20 cellular contexts compared by ENCODE assay signal in the genomic region with DNA sequence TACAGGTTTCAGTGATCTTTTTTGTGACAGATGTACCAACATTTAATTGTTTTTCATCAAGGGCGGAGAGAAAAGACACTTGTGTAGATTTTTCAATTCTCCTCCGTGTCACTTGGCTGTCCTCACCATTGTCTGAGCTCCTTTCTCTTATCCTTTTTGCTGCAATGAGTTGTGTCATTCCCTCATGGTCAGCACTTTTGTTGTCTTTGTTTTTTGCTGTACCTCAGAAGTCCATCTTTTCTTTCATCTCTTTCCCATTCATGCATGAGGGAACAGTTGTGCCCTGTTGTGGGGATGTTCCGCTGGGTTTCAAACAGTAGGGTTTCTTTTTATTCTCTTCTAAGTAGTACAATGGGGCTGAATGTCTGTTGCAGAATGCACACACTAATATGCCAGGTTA.
DNase-seq lines count a peak whose midpoint lies in the region; FAIRE-seq and TF ChIP-seq lines count a peak whose summit lies in the region.
"Had no signal": no experiment of that assay in that cellular context is flagged by ENCODE, and none has a peak within 500 bp of the region (broad histone marks: within the 10 kb centered on the region; RNA-seq: fewer than 3 reads in every experiment).

No MANE protein-coding gene starts in this region.

- H3K4ac ChIP-seq in H9 (ENCODE audit: low read depth, low read length), result no peak overlapping the region
- H3K4ac ChIP-seq in neuronal stem cell (ENCODE audit: low read length), result no peak overlapping the region

- H3K4me3 Mint-ChIP-seq in H9, result no peak overlapping the region
- no peak overlapping the region for H3K4me3 Mint-ChIP-seq in endodermal cell
- H3K4me3 Mint-ChIP-seq in activated naive CD4-positive, alpha-beta T cell treated with anti-CD3 and anti-CD28 coated beads, Interleukin-2, amount 10 ng/mL, durations not matched to agents 7 days and 5 days, result no peak overlapping the region
- H3K4me3 Mint-ChIP-seq: B cell, CD14-positive monocyte had no signal

- H3K4me2 ChIP-seq in H9 (ENCODE audit: insufficient read depth, insufficient read length, low read length) (no peak overlapping the region), neuronal stem cell (ENCODE audit: insufficient read depth, low read length, poor library complexity, severe bottlenecking) (no peak overlapping the region)
- H3K4me2 ChIP-seq: A549 had no signal

- H3K18ac ChIP-seq in H9 (ENCODE audit: insufficient read length, low read depth, low read length) (no peak overlapping the region), neuronal stem cell (ENCODE audit: low read length) (no peak overlapping the region)

- H3K4me1 ChIP-seq in H9 (ENCODE audit: insufficient read depth, low read length) (peaks cover 15% of the 10 kb centered on the region; the same call in 1 of the 2 replicates), endodermal cell (ENCODE audit: control insufficient read depth, insufficient read depth, low read length) (peaks cover 19% of the 10 kb centered on the region), neuronal stem cell (ENCODE audit: control insufficient read depth in 2 of 2, insufficient read depth in 1 of 2, low read depth in 1 of 2, low read length in 2 of 2) (peaks cover 40 to 64% of the 10 kb centered on the region in 2 donors)
- H3K4me1 ChIP-seq: A549 had no signal

- H3K23me2 ChIP-seq in H9 (ENCODE audit: insufficient read length, low read depth, low read length, poor library complexity, severe bottlenecking), result no peaks in the 10 kb centered on the region

- DNase-seq in H9 (no peak), NCI-H345 treated with DMSO at 0.1 percent for 48 hours (lab: John Stamatoyannopoulos, UW; ENCODE audit: unreplicated experiment) (peak; percentile 58), endodermal cell (no peak), neuronal stem cell (ENCODE audit: low spot score) (no peak), SIG-M5 treated with dmso at 0.1 percent for 504 hours (lab: John Stamatoyannopoulos, UW; ENCODE audit: unreplicated experiment) (no peak), D721Med (ENCODE audit: insufficient read length, low spot score) (no peak)
- no peak for DNase-seq in activated naive CD4-positive, alpha-beta T cell treated with anti-CD3 and anti-CD28 coated beads, Interleukin-2, amount 10 ng/mL, durations not matched to agents 7 days and 5 days
- DNase-seq: EL, HCEC 1CT, KG1, NCI-H1092, NCI-H1436, NCI-H1930, NCI-H226, NCI-H526, OCI-M1 had no signal

- H2BK20ac ChIP-seq in H9 (ENCODE audit: low read depth, low read length, poor library complexity, severe bottlenecking), result no peak overlapping the region

- H3K79me1 ChIP-seq in H9 (ENCODE audit: insufficient read depth, low read depth, low read length, poor library complexity, severe bottlenecking) (no peaks in the 10 kb centered on the region), neuronal stem cell (ENCODE audit: low read depth, low read length) (no peaks in the 10 kb centered on the region)

- WGBS in H9 (ENCODE audit: extremely low coverage, insufficient read length, low lambda C conversion rate), result no CpG with 5 or more reads among the region's 3 CpGs
- 47 to 84% methylated on average over 2 to 3 of the region's 3 CpGs for WGBS in endodermal cell (ENCODE audit: insufficient coverage in 1 of 2, insufficient read length in 1 of 2), 2 experiments
- no CpG with 5 or more reads among the region's 3 CpGs for WGBS in neuronal stem cell (ENCODE audit: extremely low coverage in 2 of 2, insufficient read length in 2 of 2, insufficient replicate concordance in 1 of 2), 2 donors

- H3K27me3 Mint-ChIP-seq in H9 (ENCODE audit: low read depth), result no peaks in the 10 kb centered on the region
- H3K27me3 Mint-ChIP-seq in endodermal cell (ENCODE audit: insufficient read depth), result no peaks in the 10 kb centered on the region
- no peaks in the 10 kb centered on the region for H3K27me3 Mint-ChIP-seq in activated naive CD4-positive, alpha-beta T cell treated with anti-CD3 and anti-CD28 coated beads, Interleukin-2, amount 10 ng/mL, durations not matched to agents 7 days and 5 days
- H3K27me3 Mint-ChIP-seq: B cell had no signal

- FAIRE-seq in D721Med (lab: Jason Lieb, UNC), result no peak
- FAIRE-seq: A549, HTR-8/SVneo had no signal

- H3T11ph ChIP-seq in H9 (ENCODE audit: low read length), result no peak overlapping the region

- H4K91ac ChIP-seq in H9 (ENCODE audit: insufficient read length, low read depth, low read length) (no peak overlapping the region), neuronal stem cell (ENCODE audit: low read depth, low read length, poor library complexity) (no peak overlapping the region)

- H3K4me1 Mint-ChIP-seq in H9, result peaks cover 63 to 72% of the 10 kb centered on the region in 2 experiments
- peaks cover 57% of the 10 kb centered on the region for H3K4me1 Mint-ChIP-seq in endodermal cell
- no peaks in the 10 kb centered on the region for H3K4me1 Mint-ChIP-seq in activated naive CD4-positive, alpha-beta T cell treated with anti-CD3 and anti-CD28 coated beads, Interleukin-2, amount 10 ng/mL, durations not matched to agents 7 days and 5 days

- H3K14ac ChIP-seq in H9 (ENCODE audit: insufficient read depth, low read length) (no peak overlapping the region), neuronal stem cell (ENCODE audit: low read length) (no peak overlapping the region)

- H3K9ac ChIP-seq in H9 (ENCODE audit: extremely low read depth, insufficient read length, low read length), result no peak overlapping the region
- no peak overlapping the region for H3K9ac ChIP-seq in endodermal cell (ENCODE audit: extremely low read depth, low read length, poor library complexity, severe bottlenecking)
- H3K9ac ChIP-seq in neuronal stem cell (ENCODE audit: low read depth, low read length, poor library complexity), result no peak overlapping the region

- peak overlapping the region; percentile 1 to 93 (median 33); a peak in 4 of 7 replicates for H3K27ac Mint-ChIP-seq in H9
- H3K27ac Mint-ChIP-seq in endodermal cell, result no peak overlapping the region
- no peak overlapping the region for H3K27ac Mint-ChIP-seq in activated naive CD4-positive, alpha-beta T cell treated with anti-CD3 and anti-CD28 coated beads, Interleukin-2, amount 10 ng/mL, durations not matched to agents 7 days and 5 days
- H3K27ac Mint-ChIP-seq: B cell had no signal

- H3K9me3 Mint-ChIP-seq in H9 (no peaks in the 10 kb centered on the region; a peak in 1 of 5 replicates), endodermal cell (no peaks in the 10 kb centered on the region)
- no peaks in the 10 kb centered on the region for H3K9me3 Mint-ChIP-seq in activated naive CD4-positive, alpha-beta T cell treated with anti-CD3 and anti-CD28 coated beads, Interleukin-2, amount 10 ng/mL, durations not matched to agents 7 days and 5 days
- H3K9me3 Mint-ChIP-seq: CD14-positive monocyte had no signal

- H3K27ac ChIP-seq in H9 (ENCODE audit: insufficient read length, low read depth, low read length), result no peak overlapping the region
- peak overlapping the region; percentile 87 for H3K27ac ChIP-seq in endodermal cell (ENCODE audit: low read depth, low read length)
- H3K27ac ChIP-seq in neuronal stem cell (replicated peaks; ENCODE audit: low read length), result peak overlapping the region; percentile 91
- H3K27ac ChIP-seq: A549 had no signal

- H3K4me3 ChIP-seq in endodermal cell (ENCODE audit: low read length), result no peak overlapping the region
- no peak overlapping the region for H3K4me3 ChIP-seq in neuronal stem cell (ENCODE audit: low read length in 2 of 2)
- H3K4me3 ChIP-seq: A549 had no signal

- CTCF ChIA-PET in activated naive CD4-positive, alpha-beta T cell treated with anti-CD3 and anti-CD28 coated beads, Interleukin-2, amount 10 ng/mL, durations not matched to agents 7 days and 5 days (lab: Charles Lee), result no interaction called here

- H2BK120ac ChIP-seq in H9 (ENCODE audit: low read depth, low read length, poor library complexity, severe bottlenecking) (no peak overlapping the region), neuronal stem cell (ENCODE audit: low read depth, low read length) (no peak overlapping the region)

- H4K5ac ChIP-seq in H9 (ENCODE audit: insufficient read length, low read depth, low read length), result no peak overlapping the region

- H3K36me3 Mint-ChIP-seq in H9 (ENCODE audit: insufficient read depth in 1 of 3, low read depth in 3 of 3) (peaks cover 0 to 5% (median 0%) of the 10 kb centered on the region in 3 experiments; a peak in 4 of 7 replicates), endodermal cell (ENCODE audit: low read depth) (no peaks in the 10 kb centered on the region)
- no peaks in the 10 kb centered on the region for H3K36me3 Mint-ChIP-seq in activated naive CD4-positive, alpha-beta T cell treated with anti-CD3 and anti-CD28 coated beads, Interleukin-2, amount 10 ng/mL, durations not matched to agents 7 days and 5 days
- H3K36me3 Mint-ChIP-seq: CD14-positive monocyte had no signal

- TF ChIP-seq CTCF in H9 (conservative IDR thresholded peaks at IDR 0.05) (no peak), endodermal cell (conservative IDR thresholded peaks at IDR 0.05) (no peak), D721Med (IDR thresholded peaks at IDR 0.05; ENCODE audit: insufficient read depth, missing control alignments) (no peak)

- no peaks in the 10 kb centered on the region for H3K27me3 ChIP-seq in H9 (ENCODE audit: insufficient read depth, low read length)
- no peaks in the 10 kb centered on the region for H3K27me3 ChIP-seq in endodermal cell (ENCODE audit: control insufficient read depth, insufficient read depth, low read length, poor library complexity, severe bottlenecking)
- H3K27me3 ChIP-seq in neuronal stem cell (ENCODE audit: control insufficient read depth in 3 of 3, insufficient read depth in 3 of 3, low read depth in 1 of 3, low read length in 3 of 3), result no peaks in the 10 kb centered on the region

- H2AK5ac ChIP-seq in H9 (ENCODE audit: insufficient read length, low read length) (no peak overlapping the region), neuronal stem cell (ENCODE audit: low read depth, low read length) (no peak overlapping the region)

- no peak overlapping the region for H3K23ac ChIP-seq in H9 (ENCODE audit: insufficient read length, low read depth, low read length)
- H3K23ac ChIP-seq in neuronal stem cell (ENCODE audit: low read depth, low read length, poor library complexity), result no peak overlapping the region

- H4K8ac ChIP-seq in H9 (replicated peaks; ENCODE audit: insufficient read length, low read depth, low read length) (no peak overlapping the region), neuronal stem cell (ENCODE audit: low read depth, low read length) (no peak overlapping the region)

- H3K9me3 ChIP-seq in H9 (ENCODE audit: control insufficient read depth, low read depth, low read length) (no peaks in the 10 kb centered on the region), endodermal cell (ENCODE audit: control insufficient read depth, low read length) (no peaks in the 10 kb centered on the region), neuronal stem cell (replicated peaks in 1 of 2; ENCODE audit: control insufficient read depth in 2 of 2, insufficient read depth in 1 of 2, low read depth in 1 of 2, low read length in 2 of 2) (no peaks in the 10 kb centered on the region)
- H3K9me3 ChIP-seq: A549 had no signal

- H2AFZ ChIP-seq in H9 (ENCODE audit: low read length) (no peak overlapping the region), neuronal stem cell (ENCODE audit: low read length) (no peak overlapping the region)

- H3K36me3 ChIP-seq in endodermal cell (ENCODE audit: control insufficient read depth, insufficient read depth, low read length), result no peaks in the 10 kb centered on the region
- H3K36me3 ChIP-seq in neuronal stem cell (replicated peaks in 1 of 2; ENCODE audit: control insufficient read depth in 2 of 2, insufficient read depth in 2 of 2, low read length in 2 of 2), result no peaks in the 10 kb centered on the region

- H2BK5ac ChIP-seq in H9 (ENCODE audit: insufficient read length, low read length) (no peak overlapping the region), neuronal stem cell (ENCODE audit: low read length) (no peak overlapping the region)

- H2BK12ac ChIP-seq in H9 (ENCODE audit: insufficient read length, low read depth, low read length) (no peak overlapping the region), neuronal stem cell (ENCODE audit: low read length) (no peak overlapping the region)

- H4K20me1 ChIP-seq in H9 (ENCODE audit: control insufficient read depth, insufficient read depth, insufficient read length), result no peaks in the 10 kb centered on the region

- no peaks in the 10 kb centered on the region for H3K79me2 ChIP-seq in H9 (ENCODE audit: insufficient read depth, low read length)

- H2BK15ac ChIP-seq in H9 (ENCODE audit: low read depth, low read length), result no peak overlapping the region
- H2BK15ac ChIP-seq in neuronal stem cell (ENCODE audit: low read length), result no peak overlapping the region

- H3K56ac ChIP-seq in H9 (ENCODE audit: insufficient read length, low read depth, low read length), result no peak overlapping the region

Comparison
In these comparisons a context has a peak if more than half of its experiments do, and no peak if none do; other contexts are left out.
1. H3K27ac Mint-ChIP-seq: peak in H9 (3 of 3); none in endodermal cell (single experiment) and activated naive CD4-positive, alpha-beta T cell treated with anti-CD3 and anti-CD28 coated beads, Interleukin-2, amount 10 ng/mL, durations not matched to agents 7 days and 5 days (single experiment).